Comparison of ENCODE assay signal across 8 cellular contexts in the genomic region with DNA sequence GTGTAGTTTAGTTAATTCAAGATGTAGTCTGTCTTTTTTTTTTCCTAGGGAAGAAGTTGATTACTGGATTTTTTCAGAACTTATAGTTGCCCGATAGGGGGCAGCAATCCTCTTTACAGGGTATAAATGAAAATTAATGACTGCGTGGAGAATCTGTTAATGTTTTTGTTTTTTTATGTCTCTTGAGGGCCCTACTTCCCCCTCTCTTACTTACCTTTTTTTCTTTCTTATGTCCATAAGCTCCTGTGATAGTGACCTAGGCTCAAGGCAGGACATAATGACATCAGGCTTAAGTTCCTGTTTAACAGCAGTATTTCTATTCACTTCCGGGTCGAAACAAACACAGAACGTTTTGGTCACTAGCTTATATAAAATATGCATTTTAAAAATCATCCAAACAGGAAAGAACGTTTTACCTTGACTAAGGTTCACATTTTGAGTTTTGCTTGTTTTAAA. TPM values are rescaled to one million over a fixed set of nuclear protein-coding genes. Genes with fewer than 3 reads are reported as not detected.
DNase-seq lines count a peak whose midpoint lies in the region; ATAC-seq, FAIRE-seq and TF ChIP-seq lines count a peak whose summit lies in the region.

No MANE protein-coding gene starts in this region.

- H3K9me2 ChIP-seq in GM23248 (ENCODE audit: insufficient read depth): no peaks in the 10 kb centered on the region

- no peak for TF ChIP-seq POLR2A in K562 (conservative IDR thresholded peaks at IDR 0.05)

- no peak for TF ChIP-seq EP300 in K562 (IDR thresholded peaks at IDR 0.05; ENCODE audit: low read length)

- no peaks in the 10 kb centered on the region for H3K9me3 Mint-ChIP-seq in CD4-positive, alpha-beta memory T cell
- H3K9me3 Mint-ChIP-seq in stimulated activated naive CD8-positive, alpha-beta T cell treated with anti-CD3 and anti-CD28 coated beads, Interleukin-15, Interleukin-2, amounts not matched to agents 100 ng/mL and 50 ng/mL, for 24 hours: no peaks in the 10 kb centered on the region

- peak overlapping the region; percentile 41 for H3K9ac ChIP-seq in GM23248
- H3K9ac ChIP-seq in K562 (ENCODE audit: insufficient read depth in 1 of 2, low read depth in 2 of 2, low read length in 2 of 2): no peak overlapping the region

- no peaks in the 10 kb centered on the region for H3K27me3 ChIP-seq in CD4-positive, alpha-beta memory T cell (ENCODE audit: insufficient read depth, low read length)
- H3K27me3 ChIP-seq in GM23248 (replicated peaks; ENCODE audit: insufficient read depth): no peaks in the 10 kb centered on the region
- H3K27me3 ChIP-seq in Panc1 (ENCODE audit: control insufficient read depth, insufficient read depth, low read length): no peaks in the 10 kb centered on the region
- no peaks in the 10 kb centered on the region for H3K27me3 ChIP-seq in K562 (ENCODE audit: control insufficient read depth in 2 of 2, insufficient read depth in 2 of 2, low read length in 2 of 2)
- no peaks in the 10 kb centered on the region for H3K27me3 ChIP-seq in MG63

- TF ChIP-seq CTCF in Panc1 (IDR thresholded peaks at IDR 0.05) (peak; percentile 70; the same call in 1 of the 2 replicates), K562 (IDR thresholded peaks at IDR 0.05 in 2 of 3, conservative IDR thresholded peaks at IDR 0.05 in 1 of 3; ENCODE audit: insufficient read depth in 2 of 3, low read depth in 1 of 3, low read length in 3 of 3) (peak; percentile 8 to 65 (median 62); a peak in 5 of 6 replicates)

- peaks cover 6% of the 10 kb centered on the region for H3K4me1 ChIP-seq in CD4-positive, alpha-beta memory T cell (ENCODE audit: insufficient read depth, low read length)
- H3K4me1 ChIP-seq in GM23248 (ENCODE audit: insufficient read depth) (peaks cover 15% of the 10 kb centered on the region), Panc1 (ENCODE audit: control insufficient read depth, insufficient read depth, low read length) (no peaks in the 10 kb centered on the region), K562 (replicated peaks in 1 of 2; ENCODE audit: control insufficient read depth in 2 of 2, insufficient read depth in 2 of 2, low read length in 2 of 2) (peaks cover 0 to 2% of the 10 kb centered on the region in 2 experiments; a peak in 2 of 5 replicates)

- peaks cover 52% of the 10 kb centered on the region for H3K36me3 ChIP-seq in CD4-positive, alpha-beta memory T cell (ENCODE audit: insufficient read depth, low read length)
- H3K36me3 ChIP-seq in GM23248 (ENCODE audit: low read depth): peaks cover 34% of the 10 kb centered on the region
- peaks cover 18% of the 10 kb centered on the region for H3K36me3 ChIP-seq in Panc1 (ENCODE audit: control insufficient read depth, insufficient read depth, low read length)
- peaks cover 89% of the 10 kb centered on the region for H3K36me3 ChIP-seq in K562 (ENCODE audit: control insufficient read depth, insufficient read depth, low read length)
- peaks cover 80% of the 10 kb centered on the region for H3K36me3 ChIP-seq in MG63

- H4K20me1 ChIP-seq in GM23248 (ENCODE audit: insufficient read depth): no peaks in the 10 kb centered on the region
- H4K20me1 ChIP-seq in K562 (replicated peaks; ENCODE audit: control insufficient read depth, insufficient read depth, low read length): no peaks in the 10 kb centered on the region

- H3F3A ChIP-seq in GM23248 (ENCODE audit: insufficient read depth): peaks cover 27% of the 10 kb centered on the region

- peak overlapping the region; percentile 22 for H3K27ac ChIP-seq in CD4-positive, alpha-beta memory T cell (ENCODE audit: low read depth, low read length)
- H3K27ac ChIP-seq in GM23248: 0 out of 2 replicates have a peak overlapping the region, but pooled peaks have one; percentile 37
- H3K27ac ChIP-seq in Panc1 (ENCODE audit: low read length): no peak overlapping the region
- H3K27ac ChIP-seq in K562 (ENCODE audit: extremely low read depth, low read depth, low read length): no peak overlapping the region

- H3K4me3 Mint-ChIP-seq in CD4-positive, alpha-beta memory T cell: peak overlapping the region; percentile 48 to 79 (median 68)
- peak overlapping the region; percentile 47 for H3K4me3 Mint-ChIP-seq in stimulated activated naive CD8-positive, alpha-beta T cell treated with anti-CD3 and anti-CD28 coated beads, Interleukin-15, Interleukin-2, amounts not matched to agents 100 ng/mL and 50 ng/mL, for 24 hours

- no peaks in the 10 kb centered on the region for H3K9me1 ChIP-seq in K562 (ENCODE audit: control insufficient read depth, insufficient read depth, low read length)

- intact Hi-C loops in CD4-positive, alpha-beta memory T cell (cut with micrococcal nuclease): loop anchor here (1.0 to 5.0 kb wide), 4 partner anchors 20 to 883 kb away; a partner anchor contains a TSS
- intact Hi-C loops in Panc1 (cut with micrococcal nuclease; ENCODE audit: unreplicated experiment): no loop called here
- intact Hi-C loops in K562 (cut with micrococcal nuclease): no loop called here
- intact Hi-C loops in left colon (cut with DNase I, micrococcal nuclease): no loop called here

- no peak for FAIRE-seq in K562 (lab: Jason Lieb, UNC)

- H3K9me3 ChIP-seq in CD4-positive, alpha-beta memory T cell (ENCODE audit: control insufficient read depth in 1 of 2, low read length in 2 of 2): no peaks in the 10 kb centered on the region
- H3K9me3 ChIP-seq in GM23248 (ENCODE audit: low read depth): no peaks in the 10 kb centered on the region
- H3K9me3 ChIP-seq in Panc1 (ENCODE audit: control insufficient read depth, insufficient read depth, low read depth, low read length): no peaks in the 10 kb centered on the region
- no peaks in the 10 kb centered on the region for H3K9me3 ChIP-seq in K562 (replicated peaks; ENCODE audit: control insufficient read depth, insufficient read depth, low read depth, low read length)
- peaks cover 2% of the 10 kb centered on the region; the same call in 1 of the 2 replicates for H3K9me3 ChIP-seq in MG63

- no TSS peak for BruUV-seq in Panc1 (replicated peaks; lab: Mats Ljungman, UMichigan)
- no TSS peak for BruUV-seq in K562 (replicated peaks; lab: Mats Ljungman, UMichigan)

- WGBS in GM23248 (ENCODE audit: low coverage in 1 of 2, low lambda C conversion rate in 2 of 2, missing lambda C conversion rate in 2 of 2), 2 experiments: 34% methylated on average over 6 of the region's 6 CpGs
- 37% methylated on average over 6 of the region's 6 CpGs for WGBS in K562 (ENCODE audit: insufficient coverage, low coverage, missing lambda C conversion rate)

- no peak for ATAC-seq in Panc1
- peak; percentile 66 for ATAC-seq in K562
- ATAC-seq in left colon: peak; percentile 46

- peak overlapping the region; percentile 45 to 94 (median 89) for H3K27ac Mint-ChIP-seq in CD4-positive, alpha-beta memory T cell
- peak overlapping the region; percentile 65 for H3K27ac Mint-ChIP-seq in stimulated activated naive CD8-positive, alpha-beta T cell treated with anti-CD3 and anti-CD28 coated beads, Interleukin-15, Interleukin-2, amounts not matched to agents 100 ng/mL and 50 ng/mL, for 24 hours

- peaks cover 10 to 20% (median 16%) of the 10 kb centered on the region in 4 donors for H3K4me1 Mint-ChIP-seq in CD4-positive, alpha-beta memory T cell
- peaks cover 21% of the 10 kb centered on the region for H3K4me1 Mint-ChIP-seq in stimulated activated naive CD8-positive, alpha-beta T cell treated with anti-CD3 and anti-CD28 coated beads, Interleukin-15, Interleukin-2, amounts not matched to agents 100 ng/mL and 50 ng/mL, for 24 hours (ENCODE audit: low read depth)

- H3K36me3 Mint-ChIP-seq in CD4-positive, alpha-beta memory T cell: peaks cover 41 to 56% of the 10 kb centered on the region in 2 donors
- H3K36me3 Mint-ChIP-seq in stimulated activated naive CD8-positive, alpha-beta T cell treated with anti-CD3 and anti-CD28 coated beads, Interleukin-15, Interleukin-2, amounts not matched to agents 100 ng/mL and 50 ng/mL, for 24 hours (ENCODE audit: low read depth): peaks cover 68% of the 10 kb centered on the region

- CTCF ChIA-PET in CD4-positive, alpha-beta memory T cell (lab: Charles Lee; ENCODE audit: partially characterized antibody): interaction anchor here (0.6 to 6.0 kb wide), 27 partner anchors 9 to 686 kb away, joined by 3 to 54 read pairs (median 4); a partner anchor contains a TSS
- CTCF ChIA-PET in Panc1 (lab: Charles Lee): no interaction called here
- CTCF ChIA-PET in K562 (lab: Yijun Ruan, JAX; ENCODE audit: low intra/inter-chr PET ratio): interaction anchor here (0.7 to 1.4 kb wide), 4 partner anchors 10 to 1156 kb away, joined by 3 to 4 read pairs (median 3); no protein-coding TSS in a partner anchor

- no peak overlapping the region for H3K4me3 ChIP-seq in CD4-positive, alpha-beta memory T cell (ENCODE audit: low read length in 2 of 2)
- H3K4me3 ChIP-seq in GM23248 (no peak overlapping the region), Panc1 (ENCODE audit: low read depth in 2 of 2, low read length in 2 of 2) (no peak overlapping the region), K562 (no peak overlapping the region), MG63 (no peak overlapping the region)

- H3K27me3 Mint-ChIP-seq in CD4-positive, alpha-beta memory T cell: no peaks in the 10 kb centered on the region
- no peaks in the 10 kb centered on the region for H3K27me3 Mint-ChIP-seq in stimulated activated naive CD8-positive, alpha-beta T cell treated with anti-CD3 and anti-CD28 coated beads, Interleukin-15, Interleukin-2, amounts not matched to agents 100 ng/mL and 50 ng/mL, for 24 hours

- POLR2A ChIA-PET in CD4-positive, alpha-beta memory T cell (lab: Charles Lee; ENCODE audit: partially characterized antibody): interaction anchor here (1.9 to 4.4 kb wide), 2 partner anchors 17 to 19 kb away, joined by 6 to 17 read pairs; a partner anchor contains a TSS
- POLR2A ChIA-PET in Panc1 (lab: Charles Lee) (no interaction called here), K562 (lab: Yijun Ruan, JAX) (interaction anchor here (0.6 to 2.4 kb wide), 3 partner anchors 10 to 19 kb away, joined by 3 to 7 read pairs (median 3); a partner anchor contains a TSS)

- H3K4me2 ChIP-seq in GM23248 (ENCODE audit: unreplicated experiment) (peak overlapping the region; percentile 15), K562 (ENCODE audit: insufficient read depth, low read length) (no peak overlapping the region)

- H3K79me2 ChIP-seq in GM23248 (ENCODE audit: insufficient read depth) (peaks cover 28% of the 10 kb centered on the region), K562 (ENCODE audit: control insufficient read depth, insufficient read depth, low read length) (peaks cover 25% of the 10 kb centered on the region)

- TF ChIP-seq RAD21 in K562 (CRISPR knock-in tag; conservative IDR thresholded peaks at IDR 0.05 in 1 of 2, IDR thresholded peaks at IDR 0.05 in 1 of 2): peak; percentile 16 to 34; a peak in 2 of 4 replicates

- H2AFZ ChIP-seq in GM23248 (no peak overlapping the region), K562 (ENCODE audit: low read depth, low read length) (no peak overlapping the region)

- in situ Hi-C loops in GM23248 (cut with MboI) (no loop called here), Panc1 (cut with HindIII; ENCODE audit: low pct_unique_long_range_greater_than_20kb, low sequenced_read_pairs) (no loop called here), K562 (cut with MboI) (no loop called here)

- peak; percentile 45 to 54 (median 53) for DNase-seq in CD4-positive, alpha-beta memory T cell
- DNase-seq in GM23248 (peak; percentile 81), Panc1 (ENCODE audit: low read depth, low spot score) (no peak), K562 (ENCODE audit: extremely low read depth in 1 of 4, low spot score in 3 of 4) (peak in 2 of 4 experiments; percentile 39 to 72), left colon (no peak), MG63 (no peak), islet precursor cell (no peak)

RNA-seq across cellular contexts. Expression of a gene that starts 18.8 kb away (rescaled TPM):
- 10 to 100 TPM; 40.7 to 41.8 TPM for total RNA-seq in CD4-positive, alpha-beta memory T cell
- 100 to 1,000 TPM; 101 to 124 TPM for polyA plus RNA-seq in CD4-positive, alpha-beta memory T cell
- 81.3 and 100 TPM in 2 replicates for total RNA-seq in GM23248 (2014; rRNA removed; shearing (Covaris generic))
- polyA plus RNA-seq in GM23248 (2016; fragmentation: Nextera tagmentation; extraction: Ambion mirVana) (146 and 150 TPM in 2 replicates), K562 (2011; rRNA removed) (143 and 175 TPM in 2 replicates), K562 (2014; fragmentation: Illumina TruSeq; extraction: Trizol) (288 and 297 TPM in 2 replicates), K562 (2014; fragmentation: Nextera tagmentation; extraction: Ambion mirVana) (100 to 1,000 TPM; 153 to 223 TPM), K562 (2014; rRNA removed) (145 TPM in 2 replicates)
- total RNA-seq in Panc1 (2021; ENCODE audit: unreplicated experiment) (66.3 TPM), K562 (2014; rRNA removed) (156 and 190 TPM in 2 replicates), K562 (2014; rRNA removed; fragmentation: Illumina TruSeq; extraction: Trizol) (210 and 226 TPM in 2 replicates), K562 (2015; rRNA removed; fragmentation: Illumina TruSeq; extraction: Trizol) (200 and 203 TPM in 2 replicates), K562 (2021) (135 and 137 TPM in 2 replicates), left colon (10 to 100 TPM; 44.4 to 58.8 TPM)
- polyA plus RNA-seq in Panc1 (2012; ENCODE audit: insufficient read length): 115 TPM
- 48.2 and 67.6 TPM in 2 replicates for total RNA-seq in K562 (2011; cell fraction: chromatin; rRNA removed; ENCODE audit: low replicate concordance)
- 53.2 and 55.0 TPM in 2 replicates for total RNA-seq in K562 (2011; cell fraction: nucleolus; rRNA removed)
- total RNA-seq in K562 (2011; cell fraction: nucleoplasm; rRNA removed): 48.2 and 55.7 TPM in 2 replicates
- polyA plus RNA-seq in K562 (2011; cell fraction: cytosol; rRNA removed): 104 and 113 TPM in 2 replicates
- 79.4 and 79.9 TPM in 2 replicates for polyA plus RNA-seq in K562 (2011; cell fraction: nucleus; rRNA removed)
- polyA plus RNA-seq in K562 (2012): 85.5 and 251 TPM in 2 replicates
- 353 and 458 TPM in 2 replicates for polyA minus RNA-seq in K562 (2011; rRNA and poly(A)+ RNA removed)
- polyA minus RNA-seq in K562 (2011; cell fraction: cytosol; rRNA and poly(A)+ RNA removed): 111 and 180 TPM in 2 replicates
- 39.6 and 59.6 TPM in 2 replicates for polyA minus RNA-seq in K562 (2011; cell fraction: nucleus; rRNA and poly(A)+ RNA removed)
- total RNA-seq in MG63 (2014; rRNA removed; shearing (Covaris generic); ENCODE audit: low replicate concordance): 201 and 294 TPM in 2 replicates

RNA-seq across cellular contexts. Expression of a gene that starts 19.1 kb away (rescaled TPM):
- total RNA-seq in CD4-positive, alpha-beta memory T cell: 10 to 100 TPM; 55.6 to 61.2 TPM
- polyA plus RNA-seq in CD4-positive, alpha-beta memory T cell: 10 to 100 TPM; 55.6 to 69.4 TPM
- 26.9 and 33.2 TPM in 2 replicates for total RNA-seq in GM23248 (2014; rRNA removed; shearing (Covaris generic))
- polyA plus RNA-seq in GM23248 (2016; fragmentation: Nextera tagmentation; extraction: Ambion mirVana) (105 and 107 TPM in 2 replicates), K562 (2011; rRNA removed) (149 and 186 TPM in 2 replicates), K562 (2014; fragmentation: Illumina TruSeq; extraction: Trizol) (137 and 155 TPM in 2 replicates), K562 (2014; fragmentation: Nextera tagmentation; extraction: Ambion mirVana) (100 to 1,000 TPM; 400 to 422 TPM), K562 (2014; rRNA removed) (129 and 136 TPM in 2 replicates)
- total RNA-seq in Panc1 (2021; ENCODE audit: unreplicated experiment) (54.0 TPM), K562 (2014; rRNA removed) (81.8 and 87.7 TPM in 2 replicates), K562 (2014; rRNA removed; fragmentation: Illumina TruSeq; extraction: Trizol) (190 and 194 TPM in 2 replicates), K562 (2015; rRNA removed; fragmentation: Illumina TruSeq; extraction: Trizol) (200 and 201 TPM in 2 replicates), K562 (2021) (124 and 136 TPM in 2 replicates), left colon (10 to 100 TPM; 33.9 to 45.3 TPM)
- polyA plus RNA-seq in Panc1 (2012; ENCODE audit: insufficient read length): 54.4 TPM
- total RNA-seq in K562 (2011; cell fraction: chromatin; rRNA removed; ENCODE audit: low replicate concordance): 38.3 and 69.0 TPM in 2 replicates
- total RNA-seq in K562 (2011; cell fraction: nucleolus; rRNA removed): 22.8 and 26.5 TPM in 2 replicates
- total RNA-seq in K562 (2011; cell fraction: nucleoplasm; rRNA removed): 43.3 and 79.2 TPM in 2 replicates
- polyA plus RNA-seq in K562 (2011; cell fraction: cytosol; rRNA removed): 97.7 and 125 TPM in 2 replicates
- polyA plus RNA-seq in K562 (2011; cell fraction: nucleus; rRNA removed): 41.2 and 63.2 TPM in 2 replicates
- polyA plus RNA-seq in K562 (2012): 121 and 139 TPM in 2 replicates
- polyA minus RNA-seq in K562 (2011; rRNA and poly(A)+ RNA removed): 114 TPM in 2 replicates
- 38.5 and 41.9 TPM in 2 replicates for polyA minus RNA-seq in K562 (2011; cell fraction: cytosol; rRNA and poly(A)+ RNA removed)
- polyA minus RNA-seq in K562 (2011; cell fraction: nucleus; rRNA and poly(A)+ RNA removed): 17.6 and 25.1 TPM in 2 replicates
- 67.7 and 78.4 TPM in 2 replicates for total RNA-seq in MG63 (2014; rRNA removed; shearing (Covaris generic); ENCODE audit: low replicate concordance)

Comparison
In these comparisons a context has a peak if more than half of its experiments do, and no peak if none do; other contexts are left out.
1. DNase-seq: peak in CD4-positive, alpha-beta memory T cell (5 of 5) and GM23248 (single experiment); none in Panc1 (single experiment), left colon (0 of 2), MG63 (single experiment) and islet precursor cell (single experiment).
2. H3K27ac ChIP-seq: peak in CD4-positive, alpha-beta memory T cell (single experiment) and GM23248 (single experiment); none in Panc1 (single experiment) and K562 (single experiment).